Comparison of ENCODE assay signal across 21 cellular contexts in the genomic region with DNA sequence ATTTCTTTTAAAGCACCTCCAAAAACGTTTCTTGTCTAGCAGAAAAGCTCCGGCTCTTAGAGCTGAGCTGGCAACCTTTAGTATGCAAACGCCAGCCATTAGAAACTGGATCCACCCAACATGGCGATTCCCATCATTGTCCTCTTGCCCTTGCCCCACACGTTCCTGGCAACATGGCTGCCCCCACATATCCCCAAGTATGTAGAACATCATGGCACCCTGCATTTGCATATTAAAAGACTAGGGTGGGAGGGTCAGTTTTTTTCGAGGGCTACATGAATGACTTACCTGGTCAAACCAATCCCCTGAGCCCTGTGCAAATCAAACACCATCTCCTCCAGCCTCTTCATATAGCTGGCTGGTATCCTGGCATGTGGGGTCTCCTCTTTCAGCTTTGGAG.
"Had no signal": no experiment of that assay in that cellular context is flagged by ENCODE, and none has a peak within 500 bp of the region (broad histone marks: within the 10 kb centered on the region; RNA-seq: fewer than 3 reads in every experiment).

No MANE protein-coding gene starts in this region.

- DNase-seq: cerebellar nuclear complex; dermis blood vessel endothelial cell; dorsolateral prefrontal cortex; effector CD4-positive, alpha-beta T cell; effector memory CD4-positive, alpha-beta T cell; foreskin keratinocyte; heart right ventricle; hippocampal formation; left cardiac atrium; left lung; left ventricle myocardium superior; lower lobe of right lung; mesendoderm; midbrain had no signal

- H3K27ac ChIP-seq: coronary artery, dorsolateral prefrontal cortex, esophagus muscularis mucosa, foreskin keratinocyte, gastroesophageal sphincter, heart right ventricle, left lung, lower lobe of right lung had no signal

- H3K36me3 ChIP-seq: esophagus muscularis mucosa, gastroesophageal sphincter, heart right ventricle, left lung, lower lobe of right lung had no signal

- H3K4me3 ChIP-seq: coronary artery, dorsolateral prefrontal cortex, esophagus muscularis mucosa, gastroesophageal sphincter, heart right ventricle, left lung, lower lobe of right lung had no signal

- FAIRE-seq: endothelial cell of umbilical vein, frontal cortex, islet of Langerhans, keratinocyte had no signal

- H3K4me1 ChIP-seq: foreskin keratinocyte, lower lobe of right lung had no signal

- H3K9me3 ChIP-seq: esophagus muscularis mucosa, gastroesophageal sphincter, left lung, lower lobe of right lung had no signal

- ATAC-seq: foreskin keratinocyte, gastroesophageal sphincter, heart right ventricle, left cardiac atrium, left lung, left ventricle myocardium superior, lower lobe of right lung had no signal
